ENCODE assay signal across 9 cellular contexts in the genomic region with DNA sequence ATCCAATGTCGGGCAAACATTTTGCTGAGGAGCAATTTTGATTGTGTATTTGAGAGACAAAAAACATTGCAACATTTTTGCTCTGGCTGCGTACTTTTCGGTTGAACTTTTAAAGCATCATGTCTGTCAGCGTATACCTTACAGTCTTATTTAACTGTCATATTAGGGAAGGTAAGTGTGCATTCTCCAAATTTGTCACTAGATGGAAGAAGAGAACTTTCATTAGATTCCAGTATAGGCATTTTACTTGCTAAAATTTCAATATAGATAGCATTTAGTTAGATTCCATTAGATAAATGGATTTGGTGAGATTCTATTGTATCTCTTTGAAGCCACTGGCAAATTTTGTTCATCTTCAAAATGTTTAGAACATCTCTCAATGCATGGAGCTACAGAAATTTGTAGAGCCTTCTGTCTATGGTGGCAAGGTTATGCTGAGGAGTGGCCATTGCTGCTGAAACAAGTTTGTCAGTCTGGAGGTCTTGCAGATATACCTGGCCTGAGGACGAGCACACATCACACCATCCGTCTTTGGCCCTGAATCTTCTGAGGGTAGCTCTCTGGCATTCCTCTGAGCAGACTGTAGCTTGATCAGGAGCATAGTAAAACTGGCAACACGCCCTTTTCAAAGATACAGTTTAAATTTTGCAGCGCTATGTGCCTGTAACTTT.
DNase-seq lines count a peak whose midpoint lies in the region; ATAC-seq and TF ChIP-seq lines count a peak whose summit lies in the region.
"Had no signal": no experiment of that assay in that cellular context is flagged by ENCODE, and none has a peak within 500 bp of the region (broad histone marks: within the 10 kb centered on the region; RNA-seq: fewer than 3 reads in every experiment).

No MANE protein-coding gene starts in this region.

- CTCF ChIA-PET in MCF 10A (lab: Yijun Ruan, JAX): interaction anchor here (0.5 to 3.7 kb wide), 37 partner anchors 8 to 1190 kb away, joined by 3 to 31 read pairs (median 3); no protein-coding TSS in a partner anchor
- CTCF ChIA-PET in activated CD4-positive, alpha-beta T cell treated with anti-CD3 and anti-CD28 coated beads for 36 hours (lab: Charles Lee): no interaction called here
- CTCF ChIA-PET in activated CD4-positive, alpha-beta T cell treated with anti-CD3 and anti-CD28 coated beads, Interleukin-2, amount 10 ng/mL, durations not matched to agents 7 days and 5 days (lab: Charles Lee): interaction anchor here (0.8 kb wide), 1 partner anchor 41 kb away, joined by 3 read pairs; no protein-coding TSS in a partner anchor

- H3K4me3 Mint-ChIP-seq in MCF 10A (ENCODE audit: unreplicated experiment): no peak overlapping the region
- no peak overlapping the region for H3K4me3 Mint-ChIP-seq in nephron progenitor cell
- H3K4me3 Mint-ChIP-seq in activated CD4-positive, alpha-beta T cell treated with anti-CD3 and anti-CD28 coated beads for 36 hours: no peak overlapping the region
- H3K4me3 Mint-ChIP-seq in activated CD4-positive, alpha-beta T cell treated with anti-CD3 and anti-CD28 coated beads, Interleukin-2, amount 10 ng/mL, durations not matched to agents 7 days and 5 days: no peak overlapping the region

- POLR2A ChIA-PET in MCF 10A (lab: Yijun Ruan, JAX): interaction anchor here (0.7 to 1.1 kb wide), 2 partner anchors 327 to 389 kb away, joined by 3 to 4 read pairs; no protein-coding TSS in a partner anchor
- POLR2A ChIA-PET in activated CD4-positive, alpha-beta T cell treated with anti-CD3 and anti-CD28 coated beads for 36 hours (lab: Charles Lee): no interaction called here
- POLR2A ChIA-PET in activated CD4-positive, alpha-beta T cell treated with anti-CD3 and anti-CD28 coated beads, Interleukin-2, amount 10 ng/mL, durations not matched to agents 7 days and 5 days (lab: Charles Lee): interaction anchor here (0.8 kb wide), 1 partner anchor 54 kb away, joined by 3 read pairs; no protein-coding TSS in a partner anchor

- TF ChIP-seq POLR2A in NB4 (IDR thresholded peaks at IDR 0.05; ENCODE audit: extremely low read depth, insufficient read length): no peak

- ATAC-seq in GM18867 (IDR thresholded peaks at IDR 0.05; ENCODE audit: unreplicated experiment) (peak; percentile 54), GM21390 (IDR thresholded peaks at IDR 0.05; ENCODE audit: unreplicated experiment) (no peak)
- no peak for ATAC-seq in activated CD4-positive, alpha-beta T cell treated with anti-CD3 and anti-CD28 coated beads for 36 hours

- BruUV-seq in MCF 10A (replicated peaks; lab: Mats Ljungman, UMichigan): no TSS peak

- H3K27ac Mint-ChIP-seq in MCF 10A (ENCODE audit: low read depth, unreplicated experiment): no peak overlapping the region
- no peak overlapping the region for H3K27ac Mint-ChIP-seq in nephron progenitor cell
- H3K27ac Mint-ChIP-seq in activated CD4-positive, alpha-beta T cell treated with anti-CD3 and anti-CD28 coated beads for 36 hours: no peak overlapping the region
- no peak overlapping the region for H3K27ac Mint-ChIP-seq in activated CD4-positive, alpha-beta T cell treated with anti-CD3 and anti-CD28 coated beads, Interleukin-2, amount 10 ng/mL, durations not matched to agents 7 days and 5 days

- H3K27me3 Mint-ChIP-seq in MCF 10A (ENCODE audit: insufficient read depth, unreplicated experiment) (no peaks in the 10 kb centered on the region), nephron progenitor cell (ENCODE audit: low read depth, poor library complexity) (no peaks in the 10 kb centered on the region)
- H3K27me3 Mint-ChIP-seq in activated CD4-positive, alpha-beta T cell treated with anti-CD3 and anti-CD28 coated beads for 36 hours: no peaks in the 10 kb centered on the region
- H3K27me3 Mint-ChIP-seq in activated CD4-positive, alpha-beta T cell treated with anti-CD3 and anti-CD28 coated beads, Interleukin-2, amount 10 ng/mL, durations not matched to agents 7 days and 5 days: no peaks in the 10 kb centered on the region

- peak; percentile 25 for DNase-seq in NB4 (ENCODE audit: low read depth)
- peak; percentile 49 for DNase-seq in MCF 10A (ENCODE audit: unreplicated experiment)
- DNase-seq in nephron progenitor cell: no peak
- no peak for DNase-seq in GM20000 (ENCODE audit: low spot score)
- no peak for DNase-seq in activated CD4-positive, alpha-beta T cell treated with anti-CD3 and anti-CD28 coated beads for 36 hours
- DNase-seq in activated CD4-positive, alpha-beta T cell treated with anti-CD3 and anti-CD28 coated beads, Interleukin-2, amount 10 ng/mL, durations not matched to agents 7 days and 5 days: no peak

- no peak for TF ChIP-seq CTCF in NB4 (IDR thresholded peaks at IDR 0.05; ENCODE audit: low read depth, low read length)
- TF ChIP-seq CTCF in MCF 10A (IDR thresholded peaks at IDR 0.05; ENCODE audit: unreplicated experiment): peak; percentile 45
- peak; percentile 56 for TF ChIP-seq CTCF in nephron progenitor cell (IDR thresholded peaks at IDR 0.05)
- TF ChIP-seq CTCF in GM20000 (IDR thresholded peaks at IDR 0.05; ENCODE audit: extremely low read depth, missing control alignments): no peak

- intact Hi-C loops in MCF 10A (cut with micrococcal nuclease): loop anchor here (1.0 to 10.0 kb wide), 6 partner anchors 255 to 1192 kb away; no protein-coding TSS in a partner anchor
- intact Hi-C loops in activated CD4-positive, alpha-beta T cell treated with anti-CD3 and anti-CD28 coated beads for 36 hours (cut with DNase I, micrococcal nuclease): no loop called here

- H3K4me3 ChIP-seq in NB4 (ENCODE audit: low read depth, low read length): no peak overlapping the region
- H3K4me3 ChIP-seq: lung had no signal

- H3K4me1 Mint-ChIP-seq in MCF 10A (ENCODE audit: insufficient read depth, unreplicated experiment): no peaks in the 10 kb centered on the region
- peaks cover 15% of the 10 kb centered on the region for H3K4me1 Mint-ChIP-seq in nephron progenitor cell
- H3K4me1 Mint-ChIP-seq in activated CD4-positive, alpha-beta T cell treated with anti-CD3 and anti-CD28 coated beads for 36 hours: no peaks in the 10 kb centered on the region
- H3K4me1 Mint-ChIP-seq in activated CD4-positive, alpha-beta T cell treated with anti-CD3 and anti-CD28 coated beads, Interleukin-2, amount 10 ng/mL, durations not matched to agents 7 days and 5 days: no peaks in the 10 kb centered on the region

- H3K36me3 Mint-ChIP-seq in MCF 10A (ENCODE audit: insufficient read depth, unreplicated experiment): peaks cover 7% of the 10 kb centered on the region
- H3K36me3 Mint-ChIP-seq in nephron progenitor cell (ENCODE audit: low read depth): peaks cover 6% of the 10 kb centered on the region
- H3K36me3 Mint-ChIP-seq in activated CD4-positive, alpha-beta T cell treated with anti-CD3 and anti-CD28 coated beads for 36 hours (ENCODE audit: low read depth): no peaks in the 10 kb centered on the region
- H3K36me3 Mint-ChIP-seq in activated CD4-positive, alpha-beta T cell treated with anti-CD3 and anti-CD28 coated beads, Interleukin-2, amount 10 ng/mL, durations not matched to agents 7 days and 5 days (ENCODE audit: low read depth): no peaks in the 10 kb centered on the region

- H3K9me3 Mint-ChIP-seq in MCF 10A (ENCODE audit: unreplicated experiment): no peaks in the 10 kb centered on the region
- peaks cover 18% of the 10 kb centered on the region for H3K9me3 Mint-ChIP-seq in nephron progenitor cell
- peaks cover 8% of the 10 kb centered on the region for H3K9me3 Mint-ChIP-seq in activated CD4-positive, alpha-beta T cell treated with anti-CD3 and anti-CD28 coated beads for 36 hours (ENCODE audit: low read depth)
- peaks cover 3% of the 10 kb centered on the region for H3K9me3 Mint-ChIP-seq in activated CD4-positive, alpha-beta T cell treated with anti-CD3 and anti-CD28 coated beads, Interleukin-2, amount 10 ng/mL, durations not matched to agents 7 days and 5 days

Comparison
In these comparisons a context has a peak if more than half of its experiments do, and no peak if none do; other contexts are left out.
1. DNase-seq: peak in NB4 (single experiment) and MCF 10A (single experiment); none in nephron progenitor cell (single experiment), GM20000 (single experiment), activated CD4-positive, alpha-beta T cell treated with anti-CD3 and anti-CD28 coated beads for 36 hours (single experiment) and activated CD4-positive, alpha-beta T cell treated with anti-CD3 and anti-CD28 coated beads, Interleukin-2, amount 10 ng/mL, durations not matched to agents 7 days and 5 days (single experiment).
2. CTCF ChIP-seq: peak in MCF 10A (single experiment) and nephron progenitor cell (single experiment); none in NB4 (single experiment) and GM20000 (single experiment).